17 cellular contexts compared by ENCODE assay signal in genomic region chr5:141743652-141744333, GRCh38.
DNase-seq lines count a peak whose midpoint lies in the region; ATAC-seq, FAIRE-seq and TF ChIP-seq lines count a peak whose summit lies in the region.
"Had no signal": no experiment of that assay in that cellular context is flagged by ENCODE, and none has a peak within 500 bp of the region (broad histone marks: within the 10 kb centered on the region; RNA-seq: fewer than 3 reads in every experiment).

No MANE protein-coding gene starts in this region.

- H3K9me2 ChIP-seq in PC-3 (replicated peaks; ENCODE audit: low read length) = no peaks in the 10 kb centered on the region

- H3K4me1 Mint-ChIP-seq in nephron progenitor cell = peaks cover 47% of the 10 kb centered on the region

- ATAC-seq in PC-3 = no peak
- ATAC-seq in activated naive CD4-positive, alpha-beta T cell treated with anti-CD3 and anti-CD28 coated beads, Interleukin-2, amount 50 U/mL, for 72 hours = no peak

- H4K20me1 ChIP-seq in PC-3 (ENCODE audit: low read length) = no peaks in the 10 kb centered on the region

- H3K27me3 Mint-ChIP-seq in nephron progenitor cell (ENCODE audit: low read depth, poor library complexity) = peaks cover 42% of the 10 kb centered on the region

- no peaks in the 10 kb centered on the region for H3K79me2 ChIP-seq in PC-3 (ENCODE audit: low read length)

- H3K4me2 ChIP-seq in PC-3 (ENCODE audit: low read length) = no peak overlapping the region

- no peak overlapping the region for H3K9ac ChIP-seq in PC-3 (ENCODE audit: low read length)

- H3K27ac ChIP-seq in PC-3 (ENCODE audit: low read length) (no peak overlapping the region), tibial nerve (no peak overlapping the region)
- H3K27ac ChIP-seq: C4-2B, vagina had no signal

- H3F3A ChIP-seq in PC-3 (ENCODE audit: low read length, unreplicated experiment) = no peaks in the 10 kb centered on the region

- TF ChIP-seq CTCF in PC-3 (conservative IDR thresholded peaks at IDR 0.05; ENCODE audit: low read depth, low read length) (no peak), nephron progenitor cell (IDR thresholded peaks at IDR 0.05) (no peak), tibial nerve (IDR thresholded peaks at IDR 0.05) (no peak)

- DNase-seq in NCI-H2107 treated with DMSO at 0.1 percent for 48 hours (lab: John Stamatoyannopoulos, UW; ENCODE audit: unreplicated experiment) (peak; percentile 49), NCI-H2107 (lab: John Stamatoyannopoulos, UW) (no peak), NCI-H146 treated with DMSO at 0.1 percent for 48 hours (lab: John Stamatoyannopoulos, UW; ENCODE audit: unreplicated experiment) (peak; percentile 43), PC-3 (peak; percentile 10), nephron progenitor cell (no peak), tibial nerve (ENCODE audit: low spot score in 2 of 2) (no peak), H54 (ENCODE audit: insufficient read length, low spot score) (no peak)
- DNase-seq in activated naive CD4-positive, alpha-beta T cell treated with anti-CD3 and anti-CD28 coated beads, Interleukin-2, amount 50 U/mL, for 72 hours (ENCODE audit: low spot score in 2 of 2) = no peak
- DNase-seq: HFFc6 had no signal

- H3K4me3 ChIP-seq in PC-3 (ENCODE audit: low read length) = no peak overlapping the region
- H3K4me3 ChIP-seq in tibial nerve = no peak overlapping the region
- H3K4me3 ChIP-seq: MG63, vagina had no signal

- POLR2A ChIA-PET in PC-3 (lab: Charles Lee; ENCODE audit: unreplicated experiment) = no interaction called here

- no peaks in the 10 kb centered on the region for H3K4me1 ChIP-seq in PC-3 (ENCODE audit: insufficient read depth, low read length)
- peaks cover 0 to 13% (median 2%) of the 10 kb centered on the region in 4 donors for H3K4me1 ChIP-seq in tibial nerve
- H3K4me1 ChIP-seq: vagina had no signal

- H3K36me3 ChIP-seq in PC-3 (ENCODE audit: low read depth, low read length) = no peaks in the 10 kb centered on the region
- H3K36me3 ChIP-seq in tibial nerve = no peaks in the 10 kb centered on the region
- H3K36me3 ChIP-seq: MG63, vagina had no signal

- no TSS peak for BruUV-seq in PC-3 (replicated peaks; lab: Mats Ljungman, UMichigan)

- FAIRE-seq in H54 (lab: Jason Lieb, UNC) = no peak
- FAIRE-seq: astrocyte, GM19239, RCC 7860, TTC549 had no signal

- no peaks in the 10 kb centered on the region for H3K36me3 Mint-ChIP-seq in nephron progenitor cell (ENCODE audit: low read depth)
- H3K36me3 Mint-ChIP-seq in activated naive CD4-positive, alpha-beta T cell treated with anti-CD3 and anti-CD28 coated beads, Interleukin-2, amount 50 U/mL, for 72 hours = no peaks in the 10 kb centered on the region

- no peak for TF ChIP-seq EP300 in tibial nerve (IDR thresholded peaks at IDR 0.05)

- TF ChIP-seq POLR2A in tibial nerve (IDR thresholded peaks at IDR 0.05) = no peak
- no peak for TF ChIP-seq POLR2A in H54 (IDR thresholded peaks at IDR 0.05; ENCODE audit: low read depth, low read length)

- no peak overlapping the region for H3K27ac Mint-ChIP-seq in nephron progenitor cell
- H3K27ac Mint-ChIP-seq in activated naive CD4-positive, alpha-beta T cell treated with anti-CD3 and anti-CD28 coated beads, Interleukin-2, amount 50 U/mL, for 72 hours = no peak overlapping the region
- H3K27ac Mint-ChIP-seq: activated naive CD4-positive, alpha-beta T cell treated with anti-CD3 and anti-CD28 coated beads for 36 hours; HFFc6 had no signal

- H3K27me3 ChIP-seq in PC-3 (ENCODE audit: low read length) (peaks cover 9% of the 10 kb centered on the region; the same call in 1 of the 2 replicates), tibial nerve (no peaks in the 10 kb centered on the region)
- H3K27me3 ChIP-seq: vagina had no signal

- H3K9me3 ChIP-seq in PC-3 (ENCODE audit: low read length) = no peaks in the 10 kb centered on the region
- no peaks in the 10 kb centered on the region for H3K9me3 ChIP-seq in tibial nerve
- H3K9me3 ChIP-seq: MG63, vagina had no signal

- CTCF ChIA-PET in PC-3 (lab: Charles Lee) = no interaction called here

- 31 to 34% methylated on average over 7 of the region's 7 CpGs for WGBS in tibial nerve, 2 donors

- H3K4me3 Mint-ChIP-seq in nephron progenitor cell = peak overlapping the region; percentile 6
- H3K4me3 Mint-ChIP-seq: activated naive CD4-positive, alpha-beta T cell treated with anti-CD3 and anti-CD28 coated beads for 36 hours; HFFc6 had no signal

- H3K9me3 Mint-ChIP-seq in nephron progenitor cell = no peaks in the 10 kb centered on the region
- no peaks in the 10 kb centered on the region for H3K9me3 Mint-ChIP-seq in activated naive CD4-positive, alpha-beta T cell treated with anti-CD3 and anti-CD28 coated beads, Interleukin-2, amount 50 U/mL, for 72 hours
- H3K9me3 Mint-ChIP-seq: activated naive CD4-positive, alpha-beta T cell treated with anti-CD3 and anti-CD28 coated beads for 36 hours; HFFc6 had no signal

- no peak overlapping the region for H2AFZ ChIP-seq in PC-3 (ENCODE audit: low read length)

- intact Hi-C loops in PC-3 (cut with micrococcal nuclease) = no loop called here

Comparison
In these comparisons a context has a peak if more than half of its experiments do, and no peak if none do; other contexts are left out.
1. DNase-seq: peak in NCI-H2107 treated with DMSO at 0.1 percent for 48 hours (single experiment), NCI-H146 treated with DMSO at 0.1 percent for 48 hours (single experiment) and PC-3 (single experiment); none in NCI-H2107 (single experiment), nephron progenitor cell (single experiment), tibial nerve (0 of 2), activated naive CD4-positive, alpha-beta T cell treated with anti-CD3 and anti-CD28 coated beads, Interleukin-2, amount 50 U/mL, for 72 hours (0 of 2) and H54 (single experiment).